ENCODE assay signal across 13 cellular contexts in the genomic region with DNA sequence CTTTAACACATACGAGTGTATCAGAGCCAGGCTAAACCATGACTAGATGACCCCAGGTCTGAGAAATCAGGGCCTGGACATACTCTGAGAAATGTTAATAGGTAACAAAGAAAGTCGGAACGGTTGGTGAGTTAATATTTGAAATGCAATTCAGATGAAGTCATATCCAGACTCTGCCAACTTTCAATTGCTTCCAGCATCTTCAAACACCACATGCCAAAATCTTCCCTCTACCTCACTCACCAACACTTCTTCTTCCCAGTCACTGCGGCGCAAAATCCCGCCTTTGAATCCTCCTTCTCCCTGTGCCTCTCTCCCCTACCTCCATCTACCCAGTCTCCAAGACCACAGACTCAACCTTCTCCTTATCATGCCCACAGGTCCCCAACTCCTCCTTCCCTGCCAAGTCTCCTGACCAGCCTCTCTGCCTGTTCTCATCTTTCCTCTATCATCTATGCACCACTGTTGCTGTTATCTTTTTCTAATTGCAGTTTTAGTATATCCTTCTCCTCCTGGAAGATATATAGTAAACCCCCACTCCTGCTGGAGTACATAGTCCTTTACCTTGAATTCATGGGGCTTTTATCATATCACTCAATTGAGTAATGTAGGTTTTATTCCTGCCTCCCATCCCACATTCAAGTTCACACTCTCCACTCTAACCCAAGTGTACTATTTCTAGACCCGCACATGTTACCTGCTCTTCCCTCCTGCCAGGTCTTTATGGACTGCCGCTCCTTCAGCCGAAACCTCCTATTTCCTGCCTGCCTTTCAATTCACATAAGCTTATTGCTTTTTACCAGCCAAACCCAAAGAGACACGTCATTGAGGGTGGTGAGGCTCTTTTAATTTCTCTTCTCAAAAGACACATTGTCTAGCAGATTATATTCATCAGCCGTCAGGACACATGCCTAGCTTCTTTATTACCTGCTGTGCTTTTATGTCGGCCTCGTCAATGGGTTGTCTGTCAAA. TPM values are rescaled to one million over a fixed set of nuclear protein-coding genes. Genes with fewer than 3 reads are reported as not detected.
DNase-seq lines count a peak whose midpoint lies in the region; ATAC-seq and TF ChIP-seq lines count a peak whose summit lies in the region.
"Had no signal": no experiment of that assay in that cellular context is flagged by ENCODE, and none has a peak within 500 bp of the region (broad histone marks: within the 10 kb centered on the region; RNA-seq: fewer than 3 reads in every experiment).

No MANE protein-coding gene starts in this region.

- H3K36me3 ChIP-seq in IMR-90 (ENCODE audit: control insufficient read depth, insufficient read depth, low read length), result no peaks in the 10 kb centered on the region
- H3K36me3 ChIP-seq in body of pancreas (replicated peaks in 1 of 2; ENCODE audit: insufficient read depth in 1 of 2, low read depth in 2 of 2), result no peaks in the 10 kb centered on the region
- H3K36me3 ChIP-seq: ascending aorta, BE2C, gastrocnemius medialis, spleen had no signal

- 0 out of 2 replicates have a peak overlapping the region, but pooled peaks have one; percentile 52 for H2BK120ac ChIP-seq in IMR-90 (ENCODE audit: low read depth, low read length)

- no peak overlapping the region for H3K9ac ChIP-seq in IMR-90 (ENCODE audit: low read depth, low read length)

- H2AFZ ChIP-seq in IMR-90 (replicated peaks; ENCODE audit: low read length, poor library complexity), result peak overlapping the region; percentile 59

- H3K18ac ChIP-seq in IMR-90 (ENCODE audit: low read depth, low read length), result no peak overlapping the region; the same call in 1 of the 2 replicates

- POLR2A ChIA-PET in AG04449 (lab: Yijun Ruan, JAX) (no interaction called here), IMR-90 (lab: Charles Lee; ENCODE audit: unreplicated experiment) (no interaction called here)

- no peak overlapping the region for H4K91ac ChIP-seq in IMR-90 (ENCODE audit: insufficient read depth, low read depth, low read length)

- H2BK5ac ChIP-seq in IMR-90 (ENCODE audit: low read depth, low read length, poor library complexity, severe bottlenecking), result no peak overlapping the region

- H4K5ac ChIP-seq in IMR-90 (ENCODE audit: low read depth, low read length), result no peak overlapping the region

- dilution Hi-C loops in IMR-90 (cut with HindIII; ENCODE audit: low sequenced_read_pairs, unreplicated experiment), result no loop called here

- 95 to 100% methylated on average over 2 to 4 of the region's 13 CpGs for WGBS in IMR-90 (ENCODE audit: extremely low coverage in 2 of 2, insufficient read length in 1 of 2), 2 experiments
- WGBS in body of pancreas, 2 donors, result 50 to 55% methylated on average over 13 of the region's 13 CpGs

- ATAC-seq in IMR-90 (ENCODE audit: low read depth) (peak; percentile 40), body of pancreas (peak; percentile 83), HG03439 (IDR thresholded peaks at IDR 0.05; ENCODE audit: unreplicated experiment) (no peak)
- ATAC-seq: activated CD8-positive, alpha-beta T cell treated with anti-CD3 and anti-CD28 coated beads for 36 hours; gastrocnemius medialis had no signal

- CTCF ChIA-PET in AG04449 (lab: Yijun Ruan, JAX) (no interaction called here), IMR-90 (lab: Yijun Ruan, JAX) (no interaction called here)

- no peak overlapping the region for H2BK15ac ChIP-seq in IMR-90 (ENCODE audit: low read depth, low read length)

- no peak overlapping the region for H3K23ac ChIP-seq in IMR-90 (ENCODE audit: low read depth, low read length)

- H4K20me1 ChIP-seq in IMR-90 (ENCODE audit: insufficient read depth, low read length), result no peaks in the 10 kb centered on the region

- in situ Hi-C loops in IMR-90 (cut with MboI; ENCODE audit: low sequenced_read_pairs), result no loop called here

- intact Hi-C loops in IMR-90 (cut with micrococcal nuclease), result no loop called here
- intact Hi-C loops in body of pancreas (cut with DNase I), result no loop called here

- no peak overlapping the region for H3K4ac ChIP-seq in IMR-90 (ENCODE audit: low read depth, low read length)

- H3K9me3 ChIP-seq in IMR-90 (ENCODE audit: control insufficient read depth, insufficient read depth, low read length) (peaks cover 3% of the 10 kb centered on the region; the same call in 1 of the 2 replicates), body of pancreas (no peaks in the 10 kb centered on the region)
- H3K9me3 ChIP-seq: ascending aorta, BE2C, gastrocnemius medialis, spleen had no signal

- H4K8ac ChIP-seq in IMR-90 (ENCODE audit: low read depth in 2 of 2, low read length in 2 of 2), result no peak overlapping the region

- H3K4me3 ChIP-seq in AG04449 (ENCODE audit: low read depth, low read length) (no peak overlapping the region), IMR-90 (ENCODE audit: insufficient read depth, low read depth, low read length) (no peak overlapping the region), body of pancreas (no peak overlapping the region)
- H3K4me3 ChIP-seq: ascending aorta, gastrocnemius medialis, spleen had no signal

- no peak overlapping the region for H3K56ac ChIP-seq in IMR-90 (ENCODE audit: extremely low read depth, insufficient read depth, low read length)

- H2AK9ac ChIP-seq in IMR-90 (replicated peaks; ENCODE audit: low read depth, low read length, poor library complexity), result no peak overlapping the region

- H3K4me2 ChIP-seq in IMR-90 (ENCODE audit: low read depth, low read length), result no peak overlapping the region

- BruUV-seq in IMR-90 (replicated peaks; lab: Mats Ljungman, UMichigan), result no TSS peak

- H3K27me3 ChIP-seq in IMR-90 (ENCODE audit: control insufficient read depth, insufficient read depth, low read length) (peaks cover 2% of the 10 kb centered on the region; the same call in 1 of the 2 replicates), body of pancreas (no peaks in the 10 kb centered on the region)
- H3K27me3 ChIP-seq: ascending aorta, BE2C, spleen had no signal

- no peak overlapping the region for H2AK5ac ChIP-seq in IMR-90 (ENCODE audit: low read depth, low read length)

- H2BK20ac ChIP-seq in IMR-90 (ENCODE audit: low read depth, low read length), result no peak overlapping the region

- H3K27ac ChIP-seq in IMR-90 (ENCODE audit: insufficient read depth, low read length) (no peak overlapping the region), body of pancreas (peak overlapping the region; percentile 50 to 76 (median 65))
- H3K27ac ChIP-seq: ascending aorta, gastrocnemius medialis, spleen had no signal

- peaks cover 2% of the 10 kb centered on the region for H3K4me1 ChIP-seq in IMR-90 (ENCODE audit: control insufficient read depth, insufficient read depth, low read length)
- H3K4me1 ChIP-seq in body of pancreas, result peaks cover 19% of the 10 kb centered on the region
- H3K4me1 ChIP-seq: ascending aorta, gastrocnemius medialis, spleen had no signal

- H3K79me1 ChIP-seq in IMR-90 (ENCODE audit: low read depth in 1 of 2, low read length in 2 of 2), result no peaks in the 10 kb centered on the region

- TF ChIP-seq POLR2A in IMR-90 (IDR thresholded peaks at IDR 0.05; ENCODE audit: low read depth, low read length) (no peak), body of pancreas (IDR thresholded peaks at IDR 0.05) (peak in 1 of 3 donors; percentile 40)

- 0 out of 2 replicates have a peak, but pooled peaks cover 3% of the 10 kb centered on the region for H3K9me1 ChIP-seq in IMR-90 (ENCODE audit: insufficient read depth, low read length)

- TF ChIP-seq CTCF in AG04449 (IDR thresholded peaks at IDR 0.05; ENCODE audit: insufficient read depth, low read length, missing control alignments) (no peak), IMR-90 (conservative IDR thresholded peaks at IDR 0.05; ENCODE audit: low read depth, low read length) (no peak), body of pancreas (IDR thresholded peaks at IDR 0.05) (no peak)

- no peak for TF ChIP-seq RAD21 in IMR-90 (IDR thresholded peaks at IDR 0.05; ENCODE audit: low read length)

- DNase-seq in AG04449 (ENCODE audit: low read depth, low spot score), result peak; percentile 31
- peak; percentile 67 for DNase-seq in IMR-90
- peak in 2 of 4 donors; percentile 13 to 21 for DNase-seq in body of pancreas
- peak; percentile 94 for DNase-seq in kidney tubule cell (ENCODE audit: low spot score)
- DNase-seq in NCI-H1436 (lab: John Stamatoyannopoulos, UW), result no peak
- no peak for DNase-seq in activated T-cell treated with anti-CD3 and anti-CD28 coated beads, Interleukin-2, amount 50 U/mL, for 48 hours
- no peak for DNase-seq in DMS79 treated with DMSO at 0.1 percent for 48 hours (lab: John Stamatoyannopoulos, UW)
- DNase-seq: activated CD8-positive, alpha-beta T cell treated with anti-CD3 and anti-CD28 coated beads for 36 hours; BE2C; gastrocnemius medialis; spleen had no signal

- no peak overlapping the region for H3K14ac ChIP-seq in IMR-90 (replicated peaks; ENCODE audit: low read depth, low read length)

TF ChIP-seq in IMR-90, 13 proteins besides CTCF, POLR2A, EP300 and RAD21:
- TF ChIP-seq SMC3 (IDR thresholded peaks at IDR 0.05; ENCODE audit: low read depth, low read length), result no peak
- TF ChIP-seq FOS (IDR thresholded peaks at IDR 0.05; ENCODE audit: low read depth, low read length), result no peak
- no peak for TF ChIP-seq RFX5 (IDR thresholded peaks at IDR 0.05; ENCODE audit: low read depth, low read length)
- TF ChIP-seq RCOR1 (IDR thresholded peaks at IDR 0.05; ENCODE audit: insufficient replicate concordance, low read length), result no peak
- TF ChIP-seq, protein P1, sequence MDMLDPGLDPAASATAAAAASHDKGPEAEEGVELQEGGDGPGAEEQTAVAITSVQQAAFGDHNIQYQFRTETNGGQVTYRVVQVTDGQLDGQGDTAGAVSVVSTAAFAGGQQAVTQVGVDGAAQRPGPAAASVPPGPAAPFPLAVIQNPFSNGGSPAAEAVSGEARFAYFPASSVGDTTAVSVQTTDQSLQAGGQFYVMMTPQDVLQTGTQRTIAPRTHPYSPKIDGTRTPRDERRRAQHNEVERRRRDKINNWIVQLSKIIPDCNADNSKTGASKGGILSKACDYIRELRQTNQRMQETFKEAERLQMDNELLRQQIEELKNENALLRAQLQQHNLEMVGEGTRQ (IDR thresholded peaks at IDR 0.05; ENCODE audit: low read depth, low read length), result no peak
- TF ChIP-seq CHD1 (IDR thresholded peaks at IDR 0.05; ENCODE audit: low read depth, low read length), result no peak
- TF ChIP-seq MAFK (IDR thresholded peaks at IDR 0.05; ENCODE audit: low read depth, low read length), result no peak
- TF ChIP-seq MAZ (IDR thresholded peaks at IDR 0.05; ENCODE audit: borderline replicate concordance, low read depth, low read length), result no peak
- TF ChIP-seq NFE2L2 (IDR thresholded peaks at IDR 0.05; ENCODE audit: low read depth, low read length), result no peak

RNA-seq across cellular contexts. Expression of a gene that starts 41.5 kb away (rescaled TPM):
- total RNA-seq in IMR-90 (2012; rRNA removed) (14.7 and 16.0 TPM in 2 replicates), body of pancreas (10 to 100 TPM; 20.4 to 22.6 TPM)
- 10.0 and 10.3 TPM in 2 replicates for polyA plus RNA-seq in IMR-90 (2012; rRNA removed)
- 5.8 and 6.4 TPM in 2 replicates for polyA plus RNA-seq in IMR-90 (2012; cell fraction: cytosol; rRNA removed)
- polyA plus RNA-seq in IMR-90 (2012; cell fraction: nucleus; rRNA removed; ENCODE audit: low replicate concordance), result 15.5 and 19.3 TPM in 2 replicates

Comparison
In these comparisons a context has a peak if more than half of its experiments do, and no peak if none do; other contexts are left out.
1. DNase-seq: peak in AG04449 (single experiment), IMR-90 (single experiment) and kidney tubule cell (single experiment); none in NCI-H1436 (single experiment), activated T-cell treated with anti-CD3 and anti-CD28 coated beads, Interleukin-2, amount 50 U/mL, for 48 hours (0 of 2) and DMS79 treated with DMSO at 0.1 percent for 48 hours (single experiment).